1 cellular context compared by ENCODE assay signal in genomic region chr2:220154243-220154642, GRCh38.
TF ChIP-seq lines count a peak whose summit lies in the region.

No MANE protein-coding gene starts in this region.

TF ChIP-seq in HCT116, 20 proteins besides CTCF, POLR2A, EP300 and RAD21 (continued from another document):
- no peak for TF ChIP-seq POLR2AphosphoS5 (IDR thresholded peaks at IDR 0.05; ENCODE audit: low read depth, low read length)
- TF ChIP-seq ELF1 (IDR thresholded peaks at IDR 0.05; ENCODE audit: borderline replicate concordance, low read depth): no peak
- TF ChIP-seq EZH2phosphoT487 (IDR thresholded peaks at IDR 0.05; ENCODE audit: borderline replicate concordance): no peak
- no peak for TF ChIP-seq EGR1 (IDR thresholded peaks at IDR 0.05; ENCODE audit: low read depth)
